In genomic region chr3:197554196-197554561, GRCh38 we compare ENCODE assay signal across 8 cellular contexts. TPM values are rescaled to one million over a fixed set of nuclear protein-coding genes. Genes with fewer than 3 reads are reported as not detected.
DNase-seq lines count a peak whose midpoint lies in the region; ATAC-seq and TF ChIP-seq lines count a peak whose summit lies in the region.

No MANE protein-coding gene starts in this region.

- WGBS in heart left ventricle, 4 donors: 20 to 32% (median 24%) methylated on average over 10 of the region's 10 CpGs

- H3K4me1 ChIP-seq in heart left ventricle (peaks cover 0 to 39% (median 18%) of the 10 kb centered on the region in 12 donors), SJCRH30 (peaks cover 7% of the 10 kb centered on the region; the same call in 1 of the 2 replicates)

- DNase-seq in heart left ventricle (no peak), cardiac septum (ENCODE audit: low spot score) (no peak), SJCRH30 (no peak), fibroblast of villous mesenchyme (ENCODE audit: low read depth) (no peak), iPS-NIHi7 (ENCODE audit: extremely low spot score) (no peak)

- H3K27ac ChIP-seq in heart left ventricle (peak overlapping the region; percentile 80 to 97 (median 92)), SJCRH30 (peak overlapping the region; percentile 54), skin epidermis (peak overlapping the region in 20 of 21 experiments; percentile 43 to 90 (median 80))

- ATAC-seq in heart left ventricle (no peak), HG03039 (IDR thresholded peaks at IDR 0.05; ENCODE audit: unreplicated experiment) (no peak), HG02938 (IDR thresholded peaks at IDR 0.05; ENCODE audit: unreplicated experiment) (no peak)

- TF ChIP-seq CTCF in heart left ventricle (IDR thresholded peaks at IDR 0.05) (no peak), fibroblast of villous mesenchyme (IDR thresholded peaks at IDR 0.05; ENCODE audit: insufficient read depth, low read depth, low read length) (no peak)

- intact Hi-C loops in heart left ventricle (cut with DNase I): no loop called here
- intact Hi-C loops in cardiac septum (cut with DNase I): no loop called here

- TF ChIP-seq POLR2A in heart left ventricle (IDR thresholded peaks at IDR 0.05): no peak

- H3K9me3 ChIP-seq in heart left ventricle: no peaks in the 10 kb centered on the region
- H3K9me3 ChIP-seq in SJCRH30 (replicated peaks): no peaks in the 10 kb centered on the region

- H3K36me3 ChIP-seq in heart left ventricle (no peaks in the 10 kb centered on the region), SJCRH30 (0 out of 2 replicates have a peak, but pooled peaks cover 6% of the 10 kb centered on the region)

- peak overlapping the region; percentile 53 to 95 (median 84) for H3K4me3 ChIP-seq in heart left ventricle
- H3K4me3 ChIP-seq in SJCRH30: peak overlapping the region; percentile 72
- peak overlapping the region; percentile 88 for H3K4me3 ChIP-seq in fibroblast of villous mesenchyme (ENCODE audit: low read depth, low read length)
- peak overlapping the region; percentile 45 to 85 (median 80) for H3K4me3 ChIP-seq in skin epidermis

- H3K27me3 ChIP-seq in heart left ventricle (peaks cover 0 to 23% (median 7%) of the 10 kb centered on the region in 9 donors), SJCRH30 (no peaks in the 10 kb centered on the region)

RNA-seq across cellular contexts. Expression of gene BDH1, which starts 1.6 kb away (rescaled TPM):
- total RNA-seq in heart left ventricle (100 to 1,000 TPM in 3 of 9 donors, 10 to 100 TPM in 6; 28.5 to 114 (median 72.3) TPM), cardiac septum (61.4 TPM), fibroblast of villous mesenchyme (4.8 and 5.2 TPM in 2 replicates)
- polyA plus RNA-seq in heart left ventricle: 10 to 100 TPM; 19.5 to 91.9 TPM
- 27.3 and 34.8 TPM in 2 replicates for total RNA-seq in SJCRH30 (2014; rRNA removed; shearing (Covaris generic))
